Comparison of ENCODE assay signal across 8 cellular contexts in genomic region chr7:12687213-12688171, GRCh38. TPM values are rescaled to one million over a fixed set of nuclear protein-coding genes. Genes with fewer than 3 reads are reported as not detected.
DNase-seq lines count a peak whose midpoint lies in the region; ATAC-seq, FAIRE-seq and TF ChIP-seq lines count a peak whose summit lies in the region.

Gene ARL4A (plus strand): TSS chr7:12687633. CDS start chr7:12688255, 622 bp downstream.

- H2BK120ac ChIP-seq in H1 (replicated peaks; ENCODE audit: low read depth, low read length) = no peak within 1 kb of the TSS

- peak within 1 kb of the TSS; percentile 33 for H3K56ac ChIP-seq in H1 (replicated peaks; ENCODE audit: insufficient read length, low read depth, low read length)

- H3K36me3 Mint-ChIP-seq in CD8-positive, alpha-beta T cell = peaks cover 4% of the 10 kb centered on the region
- peaks cover 7% of the 10 kb centered on the region for H3K36me3 Mint-ChIP-seq in activated CD8-positive, alpha-beta memory T cell treated with anti-CD3 and anti-CD28 coated beads, Interleukin-2, amount 10 ng/mL, durations not matched to agents 7 days and 5 days

- no peak within 1 kb of the TSS for H3K23ac ChIP-seq in H1 (ENCODE audit: insufficient read length)

- peak; percentile 70 to 91 (median 86) for DNase-seq in CD8-positive, alpha-beta T cell
- DNase-seq in HS-27A (ENCODE audit: low read depth) (peak; percentile 91), NOMO-1 (lab: John Stamatoyannopoulos, UW; ENCODE audit: unreplicated experiment in 2 of 2) (peak; percentile 94 to 97), H1 (ENCODE audit: low read depth in 1 of 2, low spot score in 2 of 2) (peak; percentile 94 to 98), medulla oblongata (ENCODE audit: extremely low spot score) (peak; percentile 99)
- peak; percentile 95 for DNase-seq in activated CD8-positive, alpha-beta memory T cell treated with anti-CD3 and anti-CD28 coated beads, Interleukin-2, amount 10 ng/mL, durations not matched to agents 7 days and 5 days
- peak; percentile 84 to 96 (median 88) for DNase-seq in stimulated activated CD4-positive, alpha-beta T cell treated with anti-CD3 and anti-CD28 coated beads, TNF-alpha, amount 100 ng/mL, for 48 hours (ENCODE audit: low read depth in 3 of 3)

- peak; percentile 88 to 89 for TF ChIP-seq POLR2A in H1 (IDR thresholded peaks at IDR 0.05; ENCODE audit: control extremely low read depth in 1 of 2, low read depth in 2 of 2, low read length in 2 of 2)

- no peak for TF ChIP-seq CTCF in CD8-positive, alpha-beta T cell (IDR thresholded peaks at IDR 0.05)
- peak; percentile 55 to 61 (median 61) for TF ChIP-seq CTCF in H1 (IDR thresholded peaks at IDR 0.05; ENCODE audit: control extremely low read depth in 1 of 3, insufficient read depth in 1 of 3, low read depth in 1 of 3, low read length in 3 of 3)

- H2AK5ac ChIP-seq in H1 (ENCODE audit: low read depth, low read length) = no peak within 1 kb of the TSS

- H2BK20ac ChIP-seq in H1 (ENCODE audit: low read length) = no peak within 1 kb of the TSS

- peak within 1 kb of the TSS; percentile 49 to 92 for H3K4me2 ChIP-seq in H1 (ENCODE audit: insufficient read depth in 1 of 2, low read depth in 2 of 2, low read length in 2 of 2)

- WGBS in H1 (ENCODE audit: extremely low coverage in 1 of 2, insufficient coverage in 1 of 2, insufficient read length in 1 of 2, insufficient replicate concordance in 2 of 2, low coverage in 1 of 2, low lambda C conversion rate in 2 of 2, missing lambda C conversion rate in 1 of 2), 2 experiments = 6% methylated on average over 40 of the region's 51 CpGs; no CpG with 5 or more reads in 1 of the 2 experiments

- H4K91ac ChIP-seq in H1 (replicated peaks; ENCODE audit: insufficient read length, low read length) = peak within 1 kb of the TSS; percentile 98

- peak within 1 kb of the TSS; percentile 88; the same call in 1 of the 2 replicates for H3K18ac ChIP-seq in H1 (ENCODE audit: extremely low read depth, low read length)

- H3K27ac Mint-ChIP-seq in CD8-positive, alpha-beta T cell = peak within 1 kb of the TSS; percentile 93
- H3K27ac Mint-ChIP-seq in activated CD8-positive, alpha-beta memory T cell treated with anti-CD3 and anti-CD28 coated beads, Interleukin-2, amount 10 ng/mL, durations not matched to agents 7 days and 5 days = peak within 1 kb of the TSS; percentile 94

- H3K23me2 ChIP-seq in H1 (ENCODE audit: low read depth, low read length) = no peaks in the 10 kb centered on the region; the same call in 1 of the 2 replicates

- peak within 1 kb of the TSS; percentile 92 for H3K4me3 Mint-ChIP-seq in CD8-positive, alpha-beta T cell
- H3K4me3 Mint-ChIP-seq in activated CD8-positive, alpha-beta memory T cell treated with anti-CD3 and anti-CD28 coated beads, Interleukin-2, amount 10 ng/mL, durations not matched to agents 7 days and 5 days = peak within 1 kb of the TSS; percentile 96

- peaks cover 27% of the 10 kb centered on the region for H3K4me1 Mint-ChIP-seq in CD8-positive, alpha-beta T cell (ENCODE audit: low read depth)
- peaks cover 47% of the 10 kb centered on the region for H3K4me1 Mint-ChIP-seq in activated CD8-positive, alpha-beta memory T cell treated with anti-CD3 and anti-CD28 coated beads, Interleukin-2, amount 10 ng/mL, durations not matched to agents 7 days and 5 days

- CTCF ChIA-PET in CD8-positive, alpha-beta T cell (lab: Charles Lee) = interaction anchor here (0.6 to 1.9 kb wide), 9 partner anchors 9 to 575 kb away, joined by 3 to 6 read pairs (median 4); no protein-coding TSS in a partner anchor
- CTCF ChIA-PET in activated CD8-positive, alpha-beta memory T cell treated with anti-CD3 and anti-CD28 coated beads, Interleukin-2, amount 10 ng/mL, durations not matched to agents 7 days and 5 days (lab: Charles Lee) = interaction anchor here (0.6 to 3.1 kb wide), 29 partner anchors 8 to 575 kb away, joined by 3 to 24 read pairs (median 4); no protein-coding TSS in a partner anchor
- CTCF ChIA-PET in H1 (lab: Charles Lee; ENCODE audit: partially characterized antibody) = interaction anchor here (0.7 to 10.0 kb wide), 50 partner anchors 9 to 593 kb away, joined by 3 to 82 read pairs (median 4); no protein-coding TSS in a partner anchor

- H3K4ac ChIP-seq in H1 (replicated peaks; ENCODE audit: insufficient read length, low read depth, low read length) = no peak within 1 kb of the TSS

- peak within 1 kb of the TSS; percentile 82 for H2AFZ ChIP-seq in H1 (ENCODE audit: low read length)

- peak; percentile 83 to 89 for TF ChIP-seq RAD21 in H1 (IDR thresholded peaks at IDR 0.05 in 1 of 2, conservative IDR thresholded peaks at IDR 0.05 in 1 of 2; ENCODE audit: low read depth in 2 of 2, low read length in 2 of 2)

- no peaks in the 10 kb centered on the region for H4K20me1 ChIP-seq in H1 (replicated peaks in 1 of 2; ENCODE audit: control insufficient read depth in 1 of 2, insufficient read depth in 2 of 2, low read length in 2 of 2)

- POLR2A ChIA-PET in CD8-positive, alpha-beta T cell (lab: Charles Lee) = interaction anchor here (0.5 to 1.2 kb wide), 3 partner anchors 28 to 1769 kb away, joined by 3 to 4 read pairs (median 3); no protein-coding TSS in a partner anchor
- POLR2A ChIA-PET in H1 (lab: Charles Lee; ENCODE audit: partially characterized antibody) = interaction anchor here (0.8 to 2.7 kb wide), 10 partner anchors 9 to 428 kb away, joined by 3 to 10 read pairs (median 4); no protein-coding TSS in a partner anchor

- H3K14ac ChIP-seq in H1 (ENCODE audit: insufficient read length) = no peak within 1 kb of the TSS

- H3K27me3 ChIP-seq in CD8-positive, alpha-beta T cell (ENCODE audit: insufficient read depth, low read length) = no peaks in the 10 kb centered on the region
- no peaks in the 10 kb centered on the region; a peak in 1 of 7 replicates for H3K27me3 ChIP-seq in H1 (replicated peaks in 1 of 4; ENCODE audit: control insufficient read depth in 3 of 4, extremely low read depth in 1 of 4, insufficient read depth in 3 of 4, low read length in 3 of 4)

- peak within 1 kb of the TSS; percentile 20 for H4K5ac ChIP-seq in H1 (ENCODE audit: insufficient read length, low read depth, low read length)

- no peaks in the 10 kb centered on the region for H3K27me3 Mint-ChIP-seq in CD8-positive, alpha-beta T cell (ENCODE audit: low read depth)
- H3K27me3 Mint-ChIP-seq in activated CD8-positive, alpha-beta memory T cell treated with anti-CD3 and anti-CD28 coated beads, Interleukin-2, amount 10 ng/mL, durations not matched to agents 7 days and 5 days = no peaks in the 10 kb centered on the region

- peak; percentile 41 for ATAC-seq in CD8-positive, alpha-beta T cell
- peak; percentile 50 for ATAC-seq in GM19468 (IDR thresholded peaks at IDR 0.05; ENCODE audit: extremely low read depth, unreplicated experiment)
- peak; percentile 76 for ATAC-seq in activated CD8-positive, alpha-beta memory T cell treated with anti-CD3 and anti-CD28 coated beads, Interleukin-2, amount 10 ng/mL, durations not matched to agents 7 days and 5 days

- H2BK12ac ChIP-seq in H1 (ENCODE audit: low read depth, low read length) = peak within 1 kb of the TSS; percentile 91; the same call in 1 of the 2 replicates

- H3K9me3 Mint-ChIP-seq in CD8-positive, alpha-beta T cell = no peaks in the 10 kb centered on the region
- no peaks in the 10 kb centered on the region for H3K9me3 Mint-ChIP-seq in activated CD8-positive, alpha-beta memory T cell treated with anti-CD3 and anti-CD28 coated beads, Interleukin-2, amount 10 ng/mL, durations not matched to agents 7 days and 5 days (ENCODE audit: low read depth)

- H3K9me3 ChIP-seq in CD8-positive, alpha-beta T cell (ENCODE audit: low read length) = no peaks in the 10 kb centered on the region
- no peaks in the 10 kb centered on the region for H3K9me3 ChIP-seq in H1 (ENCODE audit: insufficient read depth in 2 of 2, low read depth in 1 of 2, low read length in 1 of 2)

- H3K36me3 ChIP-seq in CD8-positive, alpha-beta T cell (ENCODE audit: insufficient read depth, low read length) = no peaks in the 10 kb centered on the region
- no peaks in the 10 kb centered on the region; a peak in 1 of 8 replicates for H3K36me3 ChIP-seq in H1 (ENCODE audit: control insufficient read depth in 2 of 4, insufficient read depth in 4 of 4, low read length in 3 of 4)

- H3K4me3 ChIP-seq in CD8-positive, alpha-beta T cell (ENCODE audit: low read depth, low read length) = peak within 1 kb of the TSS; percentile 94
- peak within 1 kb of the TSS; percentile 49 to 95 (median 88) for H3K4me3 ChIP-seq in H1 (ENCODE audit: extremely low read depth in 1 of 4, insufficient read depth in 2 of 4, low read depth in 3 of 4, low read length in 4 of 4)

- peak within 1 kb of the TSS; percentile 97 for H3K27ac ChIP-seq in CD8-positive, alpha-beta T cell (ENCODE audit: low read depth, low read length)
- peak within 1 kb of the TSS; percentile 64 for H3K27ac ChIP-seq in H1 (ENCODE audit: low read depth, low read length)

- peak; percentile 81 for FAIRE-seq in H1 (lab: Jason Lieb, UNC)

- no peaks in the 10 kb centered on the region for H3K4me1 ChIP-seq in CD8-positive, alpha-beta T cell (ENCODE audit: insufficient read depth, low read length)
- H3K4me1 ChIP-seq in H1 (replicated peaks in 1 of 4; ENCODE audit: control insufficient read depth in 3 of 4, insufficient read depth in 4 of 4, low read length in 3 of 4) = peaks cover 0 to 7% (median 3%) of the 10 kb centered on the region in 4 experiments; a peak in 4 of 7 replicates

- TF ChIP-seq EP300 in H1 (IDR thresholded peaks at IDR 0.05; ENCODE audit: borderline replicate concordance in 1 of 2, low read depth in 2 of 2, low read length in 2 of 2) = no peak

- H2BK5ac ChIP-seq in H1 (ENCODE audit: low read depth, low read length) = peak within 1 kb of the TSS; percentile 85

- H3K79me1 ChIP-seq in H1 (ENCODE audit: low read depth, low read length) = no peaks in the 10 kb centered on the region

- peak within 1 kb of the TSS; percentile 95 for H4K8ac ChIP-seq in H1 (ENCODE audit: extremely low read depth, insufficient read depth, low read length)

- no peak within 1 kb of the TSS for H2BK15ac ChIP-seq in H1 (ENCODE audit: low read length)

- peaks cover 0 to 48% of the 10 kb centered on the region in 2 experiments; a peak in 3 of 4 replicates for H3K79me2 ChIP-seq in H1 (ENCODE audit: control insufficient read depth in 1 of 2, insufficient read depth in 2 of 2, low read length in 2 of 2)

- H3K9ac ChIP-seq in H1 (replicated peaks in 1 of 4; ENCODE audit: extremely low read depth in 1 of 4, low read depth in 3 of 4, low read length in 3 of 4) = peak within 1 kb of the TSS; percentile 38 to 81 (median 63); a peak in 6 of 7 replicates

- intact Hi-C loops in CD8-positive, alpha-beta T cell (cut with DNase I, micrococcal nuclease) = loop anchor here in 1 of 2 experiments (1.0 to 5.0 kb wide), 4 partner anchors 43 to 1770 kb away; partner anchors contain the start of gene TMEM106B

RNA-seq across cellular contexts. Expression of gene ARL4A, which starts in this region (rescaled TPM):
- 10 to 100 TPM; 48.6 to 56.2 TPM for total RNA-seq in CD8-positive, alpha-beta T cell
- 10 to 100 TPM; 14.5 to 16.0 TPM for total RNA-seq in activated CD8-positive, alpha-beta memory T cell treated with anti-CD3 and anti-CD28 coated beads, Interleukin-2, amount 10 ng/mL, durations not matched to agents 7 days and 5 days
- total RNA-seq in H1 (2021; fragmentation: NEBNext Ultra II Directional; extraction: Animal tissue kit (Norgen Biotek cat#: 25700)) = 29.2 and 31.5 TPM in 2 replicates
- 7.2 and 14.5 TPM in 2 replicates for polyA plus RNA-seq in H1 (2011; rRNA removed)
- polyA plus RNA-seq in H1 (2011; cell fraction: cytosol; rRNA removed) = 17.1 TPM
- polyA plus RNA-seq in H1 (2011; cell fraction: nucleus; rRNA removed) = 3.7 TPM
- 19.7 to 40.3 TPM (median 22.8 TPM) in 4 replicates for polyA plus RNA-seq in H1 (2012, experiment 1 of 2)
- polyA plus RNA-seq in H1 (2012, experiment 2 of 2) = 5.4 TPM
- 33.9 TPM for polyA plus RNA-seq in H1 (2013, experiment 1 of 2)
- polyA plus RNA-seq in H1 (2013, experiment 2 of 2) = 34.8 TPM
- polyA minus RNA-seq in H1 (2011; rRNA and poly(A)+ RNA removed) = 11.7 and 12.4 TPM in 2 replicates
- polyA minus RNA-seq in H1 (2011; cell fraction: cytosol; rRNA and poly(A)+ RNA removed) = 11.4 TPM
- polyA minus RNA-seq in H1 (2011; cell fraction: nucleus; rRNA and poly(A)+ RNA removed) = 20.7 TPM

Comparison
In these comparisons a context has a peak if more than half of its experiments do, and no peak if none do; other contexts are left out.
1. Peak in every context shown above with its lines: DNase-seq, ATAC-seq, H3K4me3 ChIP-seq and H3K27ac ChIP-seq.